ENCODE assay signal across 8 cellular contexts in the genomic region with DNA sequence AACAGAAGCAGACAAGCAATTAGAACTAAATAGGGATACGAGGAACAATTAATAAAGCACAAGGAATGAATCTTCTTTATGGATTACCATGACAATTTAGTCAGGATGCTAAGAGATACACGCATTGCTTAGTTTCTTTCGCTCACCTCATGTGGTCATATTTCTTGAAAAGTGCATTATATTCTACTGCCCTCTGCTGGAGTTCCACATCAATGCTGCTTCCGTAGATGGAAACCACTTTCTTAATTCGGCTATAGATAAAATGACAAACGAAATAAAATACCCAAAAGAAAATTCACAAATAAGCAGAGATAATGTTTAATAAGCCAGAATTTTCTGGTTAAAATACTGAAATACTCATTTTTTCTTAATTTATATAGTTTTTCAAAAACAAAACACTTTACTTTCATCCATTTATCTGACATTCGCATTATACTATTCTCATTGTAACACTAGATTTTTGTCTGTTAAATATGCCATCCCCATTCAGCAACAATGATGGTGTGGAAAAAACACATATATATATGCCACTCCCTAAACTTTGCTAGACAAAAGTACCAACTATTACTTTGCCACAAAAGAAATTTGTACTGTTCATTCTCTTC. TPM values are rescaled to one million over a fixed set of nuclear protein-coding genes. Genes with fewer than 3 reads are reported as not detected.
A peak's percentile ranks its signal among the peaks of the same experiment; 100 is the strongest.
DNase-seq lines count a peak whose midpoint lies in the region; ATAC-seq and TF ChIP-seq lines count a peak whose summit lies in the region.

No MANE protein-coding gene starts in this region.

- DNase-seq in heart left ventricle (no peak), left ventricle myocardium superior (no peak), LNCaP clone FGC (ENCODE audit: low read depth) (peak; percentile 26), WTC11 (ENCODE audit: low spot score) (no peak), glomerular visceral epithelial cell (ENCODE audit: extremely low spot score) (peak; percentile 28)
- no peak for DNase-seq in stimulated activated naive B cell treated with anti-CD40 and anti-IgM and Interleukin-4, amounts not matched to agents 10 μg/mL and 1 μg/mL and 100 μg/mL, for 72 hours
- DNase-seq in activated effector memory CD4-positive, alpha-beta T cell treated with Interleukin-2 at 50 U/mL for 16 hours, result no peak

- no peak overlapping the region for H3K4me3 Mint-ChIP-seq in WTC11
- no peak overlapping the region for H3K4me3 Mint-ChIP-seq in stimulated activated naive B cell treated with anti-CD40 and anti-IgM and Interleukin-4, amounts not matched to agents 10 μg/mL and 1 μg/mL and 100 μg/mL, for 72 hours

- no peaks in the 10 kb centered on the region for H3K27me3 ChIP-seq in heart left ventricle

- no peaks in the 10 kb centered on the region for H3K4me1 Mint-ChIP-seq in WTC11
- peaks cover 6 to 15% of the 10 kb centered on the region in 2 donors for H3K4me1 Mint-ChIP-seq in stimulated activated naive B cell treated with anti-CD40 and anti-IgM and Interleukin-4, amounts not matched to agents 10 μg/mL and 1 μg/mL and 100 μg/mL, for 72 hours

- POLR2A ChIA-PET in WTC11 (lab: Charles Lee), result no interaction called here

- H3K4me1 ChIP-seq in heart left ventricle, result peaks cover 0 to 5% (median 0%) of the 10 kb centered on the region in 12 donors

- H3K36me3 ChIP-seq in heart left ventricle, result peaks cover 6 to 100% (median 86%) of the 10 kb centered on the region in 9 donors

- H3K27ac Mint-ChIP-seq in WTC11, result no peak overlapping the region
- no peak overlapping the region for H3K27ac Mint-ChIP-seq in stimulated activated naive B cell treated with anti-CD40 and anti-IgM and Interleukin-4, amounts not matched to agents 10 μg/mL and 1 μg/mL and 100 μg/mL, for 72 hours

- H3K4me3 ChIP-seq in heart left ventricle (no peak overlapping the region), LNCaP clone FGC (ENCODE audit: low read depth, low read length) (no peak overlapping the region)

- TF ChIP-seq CTCF in heart left ventricle (IDR thresholded peaks at IDR 0.05) (peak; percentile 55 to 81 (median 66)), LNCaP clone FGC (IDR thresholded peaks at IDR 0.05; ENCODE audit: control insufficient read depth, extremely low read depth, insufficient read depth) (peak; percentile 75), WTC11 (IDR thresholded peaks at IDR 0.05) (peak; percentile 30; the same call in 1 of the 2 replicates)

- H3K9me3 ChIP-seq in heart left ventricle, result no peaks in the 10 kb centered on the region

- H3K27me3 Mint-ChIP-seq in WTC11 (ENCODE audit: low read depth), result no peaks in the 10 kb centered on the region
- no peaks in the 10 kb centered on the region for H3K27me3 Mint-ChIP-seq in stimulated activated naive B cell treated with anti-CD40 and anti-IgM and Interleukin-4, amounts not matched to agents 10 μg/mL and 1 μg/mL and 100 μg/mL, for 72 hours

- ATAC-seq in heart left ventricle (no peak), left ventricle myocardium superior (no peak), WTC11 (no peak; the same call in 1 of the 2 replicates), GM19463 (IDR thresholded peaks at IDR 0.05; ENCODE audit: unreplicated experiment) (no peak)
- peak; percentile 43 to 51 for ATAC-seq in stimulated activated naive B cell treated with anti-CD40 and anti-IgM and Interleukin-4, amounts not matched to agents 10 μg/mL and 1 μg/mL and 100 μg/mL, for 72 hours (replicated peaks)

- CTCF ChIA-PET in WTC11 (lab: Charles Lee), result no interaction called here

- peaks cover 50% of the 10 kb centered on the region for H3K36me3 Mint-ChIP-seq in WTC11
- peaks cover 34 to 47% of the 10 kb centered on the region in 2 donors for H3K36me3 Mint-ChIP-seq in stimulated activated naive B cell treated with anti-CD40 and anti-IgM and Interleukin-4, amounts not matched to agents 10 μg/mL and 1 μg/mL and 100 μg/mL, for 72 hours

- intact Hi-C loops in heart left ventricle (cut with DNase I), result loop anchor here in 1 of 10 donors (10.0 kb wide), 1 partner anchor 262 kb away; a partner anchor contains a TSS
- intact Hi-C loops in left ventricle myocardium superior (cut with micrococcal nuclease), result no loop called here

- H3K27ac ChIP-seq in heart left ventricle, result no peak overlapping the region

- H3K9me3 Mint-ChIP-seq in WTC11, result no peaks in the 10 kb centered on the region
- H3K9me3 Mint-ChIP-seq in stimulated activated naive B cell treated with anti-CD40 and anti-IgM and Interleukin-4, amounts not matched to agents 10 μg/mL and 1 μg/mL and 100 μg/mL, for 72 hours, result no peaks in the 10 kb centered on the region

- WGBS in heart left ventricle, 4 donors, result 56 to 65% (median 58%) methylated on average over 7 of the region's 7 CpGs

- no peak for TF ChIP-seq POLR2A in heart left ventricle (IDR thresholded peaks at IDR 0.05)

TF ChIP-seq in WTC11, 78 proteins besides CTCF, POLR2A, EP300 and RAD21:
- TF ChIP-seq ESRRA (CRISPR knock-in tag; IDR thresholded peaks at IDR 0.05; ENCODE audit: borderline replicate concordance), result no peak
- no peak for TF ChIP-seq ZNF263 (CRISPR knock-in tag; IDR thresholded peaks at IDR 0.05; ENCODE audit: low read depth)
- TF ChIP-seq ZNF138 (CRISPR knock-in tag; conservative IDR thresholded peaks at IDR 0.05), result no peak
- no peak for TF ChIP-seq SMAD4 (CRISPR knock-in tag; IDR thresholded peaks at IDR 0.05)

RNA-seq across cellular contexts. Expression of a gene that starts 22.0 kb away (rescaled TPM):
- total RNA-seq in heart left ventricle, result 1 to 10 TPM; 2.5 to 7.4 (median 3.6) TPM
- 1 to 10 TPM in 1 of 2 donors, under 1 TPM in 1; 0.99 to 1.6 TPM for polyA plus RNA-seq in heart left ventricle
- total RNA-seq in left ventricle myocardium superior, result 3.4 TPM
- total RNA-seq in WTC11 (2021), result 19.1 to 29.3 TPM (median 19.2 TPM) in 3 replicates

Comparison
In these comparisons a context has a peak if more than half of its experiments do, and no peak if none do; other contexts are left out.
1. ATAC-seq: peak in stimulated activated naive B cell treated with anti-CD40 and anti-IgM and Interleukin-4, amounts not matched to agents 10 μg/mL and 1 μg/mL and 100 μg/mL, for 72 hours (2 of 2); none in heart left ventricle (0 of 4), left ventricle myocardium superior (single experiment), WTC11 (single experiment) and GM19463 (single experiment).
2. DNase-seq: peak in LNCaP clone FGC (single experiment) and glomerular visceral epithelial cell (single experiment); none in heart left ventricle (0 of 5), left ventricle myocardium superior (single experiment), WTC11 (single experiment), stimulated activated naive B cell treated with anti-CD40 and anti-IgM and Interleukin-4, amounts not matched to agents 10 μg/mL and 1 μg/mL and 100 μg/mL, for 72 hours (single experiment) and activated effector memory CD4-positive, alpha-beta T cell treated with Interleukin-2 at 50 U/mL for 16 hours (single experiment).
3. Peak in every context shown above with its lines, with median percentiles within 50 percentile points of each other: CTCF ChIP-seq.